In the genomic region with DNA sequence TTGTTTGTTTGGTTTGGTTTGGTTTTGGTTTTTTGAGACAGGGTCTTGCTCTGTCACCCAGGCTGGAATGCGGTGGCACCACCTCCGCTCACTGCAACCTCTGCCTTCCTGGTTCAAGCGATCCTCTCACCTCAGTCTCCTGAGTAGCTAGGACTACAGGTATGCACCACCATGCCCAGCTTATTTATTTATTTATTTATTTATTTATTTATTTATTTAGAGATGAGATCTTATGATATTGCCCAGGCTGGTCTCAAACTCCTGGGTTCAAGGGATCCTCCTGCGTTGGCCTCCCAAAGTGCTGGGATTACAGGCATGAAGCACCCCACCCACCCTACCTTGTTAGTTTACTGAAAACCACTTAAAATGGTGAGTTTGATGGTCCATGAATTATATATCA, we compare ENCODE assay signal across 2 cellular contexts. TPM values are rescaled to one million over a fixed set of nuclear protein-coding genes. Genes with fewer than 3 reads are reported as not detected.
"Had no signal": no experiment of that assay in that cellular context is flagged by ENCODE, and none has a peak within 500 bp of the region (broad histone marks: within the 10 kb centered on the region; RNA-seq: fewer than 3 reads in every experiment).

No MANE protein-coding gene starts in this region.

RNA-seq across cellular contexts. Expression of gene MESP2, which starts 12.5 kb away (rescaled TPM):
- total RNA-seq: GM23248, H4 had no signal
- polyA plus RNA-seq: GM23248 had no signal

RNA-seq across cellular contexts. Expression of gene MESP1, which starts 37.5 kb away (rescaled TPM):
- total RNA-seq: GM23248, H4 had no signal
